In genomic region chr1:183922197-183922596, GRCh38 we compare ENCODE assay signal across 17 cellular contexts.
DNase-seq lines count a peak whose midpoint lies in the region; ATAC-seq and TF ChIP-seq lines count a peak whose summit lies in the region.
"Had no signal": no experiment of that assay in that cellular context is flagged by ENCODE, and none has a peak within 500 bp of the region (broad histone marks: within the 10 kb centered on the region; RNA-seq: fewer than 3 reads in every experiment).

No MANE protein-coding gene starts in this region.

- no peak overlapping the region for H3K27ac ChIP-seq in left ventricle myocardium inferior (replicated peaks)

- no peaks in the 10 kb centered on the region for H3K4me1 ChIP-seq in left ventricle myocardium inferior

- peaks cover 92% of the 10 kb centered on the region for H3K36me3 ChIP-seq in left ventricle myocardium inferior

- H3K27me3 ChIP-seq in left ventricle myocardium inferior (ENCODE audit: low read depth): no peaks in the 10 kb centered on the region

- TF ChIP-seq CTCF in left ventricle myocardium inferior (IDR thresholded peaks at IDR 0.05; ENCODE audit: borderline replicate concordance) (peak; percentile 9), fibroblast of villous mesenchyme (IDR thresholded peaks at IDR 0.05; ENCODE audit: insufficient read depth, low read depth, low read length) (peak; percentile 14)

- H3K4me3 ChIP-seq in left ventricle myocardium inferior: no peak overlapping the region
- no peak overlapping the region for H3K4me3 ChIP-seq in fibroblast of villous mesenchyme (ENCODE audit: low read depth, low read length)

- ATAC-seq in left ventricle myocardium superior (no peak), SK-N-SH treated with all-trans-retinoic acid at 6 μM for 48 hours (peak; percentile 45; the same call in 2 of the 3 replicates), GM18511 (IDR thresholded peaks at IDR 0.05; ENCODE audit: unreplicated experiment) (no peak), HG02840 (IDR thresholded peaks at IDR 0.05; ENCODE audit: low FRiP score, unreplicated experiment) (no peak), HG03469 (IDR thresholded peaks at IDR 0.05; ENCODE audit: unreplicated experiment) (no peak)
- ATAC-seq: activated CD4-positive, alpha-beta T cell treated with anti-CD3 and anti-CD28 coated beads for 36 hours; left colon had no signal

- H3K9me3 ChIP-seq in left ventricle myocardium inferior (replicated peaks): no peaks in the 10 kb centered on the region

- intact Hi-C loops in left ventricle myocardium inferior (cut with micrococcal nuclease) (no loop called here), left ventricle myocardium superior (cut with micrococcal nuclease) (no loop called here)

- no peak for DNase-seq in left ventricle myocardium inferior
- DNase-seq in left ventricle myocardium superior: no peak
- no peak for DNase-seq in fibroblast of villous mesenchyme (ENCODE audit: low read depth)
- DNase-seq in HK-2 (ENCODE audit: unreplicated experiment): no peak
- DNase-seq: activated CD4-positive, alpha-beta T cell treated with anti-CD3 and anti-CD28 coated beads for 36 hours; hippocampal formation; left colon; NCI-H2107; retina; Right ventricle myocardium superior; stimulated activated CD4-positive, alpha-beta T cell treated with anti-CD3 and anti-CD28 coated beads, Interleukin-1b, Interleukin-23, amount 100 ng/mL, for 48 hours; stimulated activated CD8-positive, alpha-beta memory T cell treated with anti-CD3 and anti-CD28 coated beads, Interleukin-4, amount 100 ng/mL, for 48 hours; trophoblast cell had no signal

TF ChIP-seq in SK-N-SH treated with all-trans-retinoic acid at 6 μM for 48 hours, 23 proteins besides CTCF, POLR2A, EP300 and RAD21:
- no peak for TF ChIP-seq PATZ1 (CRISPR knock-in tag; IDR thresholded peaks at IDR 0.05; ENCODE audit: borderline replicate concordance)
- no peak for TF ChIP-seq CREB5 (CRISPR knock-in tag; IDR thresholded peaks at IDR 0.05; ENCODE audit: low read depth)
